ENCODE assay signal across 1 cellular context in genomic region chr1:162387226-162388082, GRCh38.
TF ChIP-seq lines count a peak whose summit lies in the region.

No MANE protein-coding gene starts in this region.

TF ChIP-seq in endothelial cell of umbilical vein, 7 proteins besides CTCF, POLR2A, EP300 and RAD21:
- TF ChIP-seq JUN (IDR thresholded peaks at IDR 0.05; ENCODE audit: borderline replicate concordance, insufficient read depth, insufficient read length, low read depth) = no peak
- no peak for TF ChIP-seq GATA2 (IDR thresholded peaks at IDR 0.05; ENCODE audit: insufficient read depth, insufficient read length, low read depth, low read length)
- TF ChIP-seq FOS (IDR thresholded peaks at IDR 0.05; ENCODE audit: borderline replicate concordance, insufficient read depth, low read length) = no peak
- no peak for TF ChIP-seq MYC (IDR thresholded peaks at IDR 0.05; ENCODE audit: low read depth, low read length)
- no peak for TF ChIP-seq EZH2 (IDR thresholded peaks at IDR 0.05; ENCODE audit: borderline replicate concordance, low read depth, low read length, severe bottlenecking)
- TF ChIP-seq MAX (IDR thresholded peaks at IDR 0.05; ENCODE audit: insufficient read depth, insufficient read length) = no peak
- no peak for TF ChIP-seq POLR2AphosphoS5 (IDR thresholded peaks at IDR 0.05; ENCODE audit: insufficient read depth, low read depth, low read length)
TF ChIP-seq in endothelial cell of umbilical vein: peak in this region for 0.
